Comparison of ENCODE assay signal across 18 cellular contexts in genomic region chr13:109790071-109790470, GRCh38. TPM values are rescaled to one million over a fixed set of nuclear protein-coding genes. Genes with fewer than 3 reads are reported as not detected.
A peak's percentile ranks its signal among the peaks of the same experiment; 100 is the strongest.
DNase-seq lines count a peak whose midpoint lies in the region; ATAC-seq and TF ChIP-seq lines count a peak whose summit lies in the region.
"Had no signal": no experiment of that assay in that cellular context is flagged by ENCODE, and none has a peak within 500 bp of the region (broad histone marks: within the 10 kb centered on the region; RNA-seq: fewer than 3 reads in every experiment).

No MANE protein-coding gene starts in this region.

- H3K27ac Mint-ChIP-seq in chondrocyte (ENCODE audit: unreplicated experiment): peak overlapping the region; percentile 69
- H3K27ac Mint-ChIP-seq: activated CD8-positive, alpha-beta memory T cell treated with anti-CD3 and anti-CD28 coated beads, Interleukin-2, amount 10 ng/mL, durations not matched to agents 7 days and 5 days had no signal

- H3K18ac ChIP-seq in mesenchymal stem cell (ENCODE audit: low read depth in 1 of 2, low read length in 2 of 2): no peak overlapping the region

- intact Hi-C loops in heart left ventricle (cut with DNase I): loop anchor here in 3 of 10 donors (5.0 to 10.0 kb wide), 3 partner anchors 75 to 835 kb away; no protein-coding TSS in a partner anchor

- H3K27me3 ChIP-seq in subcutaneous abdominal adipose tissue (ENCODE audit: control insufficient read depth in 5 of 5, insufficient read depth in 4 of 5, low read length in 5 of 5) (peaks cover 0 to 4% (median 0%) of the 10 kb centered on the region in 5 donors), mesenchymal stem cell (ENCODE audit: control insufficient read depth in 1 of 2, insufficient read depth in 1 of 2, low read length in 2 of 2) (no peaks in the 10 kb centered on the region), heart left ventricle (peaks cover 0 to 15% (median 0%) of the 10 kb centered on the region in 9 donors)
- H3K27me3 ChIP-seq: BLaER1 treated with 17β-estradiol and CSF1 and Interleukin-3, amounts not matched to agents 10 nM and 100 nM; ovary had no signal

- H2BK15ac ChIP-seq in mesenchymal stem cell (ENCODE audit: low read depth, poor library complexity, severe bottlenecking): no peak overlapping the region

- H3K4me3 Mint-ChIP-seq in chondrocyte (ENCODE audit: unreplicated experiment): no peak overlapping the region
- H3K4me3 Mint-ChIP-seq: activated CD8-positive, alpha-beta memory T cell treated with anti-CD3 and anti-CD28 coated beads, Interleukin-2, amount 10 ng/mL, durations not matched to agents 7 days and 5 days had no signal

- H3K4me1 ChIP-seq in subcutaneous abdominal adipose tissue (ENCODE audit: control insufficient read depth in 5 of 5, insufficient read depth in 5 of 5, low read length in 5 of 5) (peaks cover 0 to 27% (median 19%) of the 10 kb centered on the region in 5 donors), mesenchymal stem cell (ENCODE audit: control insufficient read depth, insufficient read depth, low read depth, low read length) (peaks cover 12% of the 10 kb centered on the region), heart left ventricle (peaks cover 0 to 26% (median 8%) of the 10 kb centered on the region in 12 donors)

- no peak overlapping the region for H2BK5ac ChIP-seq in mesenchymal stem cell (ENCODE audit: low read depth, low read length, poor library complexity, severe bottlenecking)

- H2AK5ac ChIP-seq in mesenchymal stem cell (ENCODE audit: low read length, severe bottlenecking): no peak overlapping the region

- no peak overlapping the region for H3K23ac ChIP-seq in mesenchymal stem cell (ENCODE audit: low read length in 2 of 2)

- H3K36me3 ChIP-seq in subcutaneous abdominal adipose tissue (ENCODE audit: control insufficient read depth in 5 of 5, insufficient read depth in 5 of 5, low read length in 5 of 5) (no peaks in the 10 kb centered on the region), mesenchymal stem cell (ENCODE audit: control insufficient read depth in 1 of 2, insufficient read depth in 2 of 2, low read depth in 1 of 2, low read length in 2 of 2) (no peaks in the 10 kb centered on the region), heart left ventricle (no peaks in the 10 kb centered on the region)
- H3K36me3 ChIP-seq: BLaER1 treated with 17β-estradiol and CSF1 and Interleukin-3, amounts not matched to agents 10 nM and 100 nM; ovary; suprapubic skin had no signal

- H3K4me2 ChIP-seq in mesenchymal stem cell (ENCODE audit: low read length, poor library complexity, severe bottlenecking): no peak overlapping the region

- H3K4me3 ChIP-seq in subcutaneous abdominal adipose tissue (ENCODE audit: low read depth in 1 of 5, low read length in 5 of 5) (no peak overlapping the region), mesenchymal stem cell (ENCODE audit: insufficient read depth in 1 of 2, low read depth in 1 of 2, low read length in 2 of 2) (no peak overlapping the region), heart left ventricle (no peak overlapping the region)
- H3K4me3 ChIP-seq: BLaER1 treated with 17β-estradiol and CSF1 and Interleukin-3, amounts not matched to agents 10 nM and 100 nM; mucosa of descending colon; ovary; suprapubic skin had no signal

- H2BK12ac ChIP-seq in mesenchymal stem cell (ENCODE audit: low read length in 2 of 2): no peak overlapping the region

- H3K36me3 Mint-ChIP-seq in chondrocyte (ENCODE audit: low read depth): no peaks in the 10 kb centered on the region
- H3K36me3 Mint-ChIP-seq: activated CD8-positive, alpha-beta memory T cell treated with anti-CD3 and anti-CD28 coated beads, Interleukin-2, amount 10 ng/mL, durations not matched to agents 7 days and 5 days had no signal

- DNase-seq in GF-D8 (lab: John Stamatoyannopoulos, UW) (peak; percentile 86), NCI-H226 (peak; percentile 6), chondrocyte (ENCODE audit: low spot score) (no peak), mesenchymal stem cell (no peak), heart left ventricle (no peak)
- DNase-seq: activated CD8-positive, alpha-beta memory T cell treated with anti-CD3 and anti-CD28 coated beads, Interleukin-2, amount 10 ng/mL, durations not matched to agents 7 days and 5 days; DMS153; mucosa of descending colon; NCI-H187; ovary; stimulated activated CD4-positive, alpha-beta T cell treated with anti-CD3 and anti-CD28 coated beads, Interleukin-4, amount 100 ng/mL, for 4 hours; stimulated activated CD8-positive, alpha-beta memory T cell treated with anti-CD3 and anti-CD28 coated beads, Interleukin-4, amount 100 ng/mL, for 48 hours; T-helper 9 cell had no signal

- no peaks in the 10 kb centered on the region for H3K79me1 ChIP-seq in mesenchymal stem cell (replicated peaks; ENCODE audit: low read length, poor library complexity, severe bottlenecking)

- WGBS in mesenchymal stem cell: no CpG with 5 or more reads among the region's 1 CpG
- 55 to 80% (median 72%) methylated on average over 1 of the region's 1 CpG for WGBS in heart left ventricle, 4 donors

- H3K4ac ChIP-seq in mesenchymal stem cell (ENCODE audit: low read depth in 1 of 2, low read length in 2 of 2): no peak overlapping the region

- no peaks in the 10 kb centered on the region for H3K9me3 ChIP-seq in subcutaneous abdominal adipose tissue (ENCODE audit: control insufficient read depth in 5 of 5, low read length in 5 of 5)
- H3K9me3 ChIP-seq in mesenchymal stem cell (ENCODE audit: control insufficient read depth, low read length): no peaks in the 10 kb centered on the region
- no peaks in the 10 kb centered on the region for H3K9me3 ChIP-seq in heart left ventricle
- H3K9me3 ChIP-seq: BLaER1 treated with 17β-estradiol and CSF1 and Interleukin-3, amounts not matched to agents 10 nM and 100 nM; mucosa of descending colon; ovary; suprapubic skin had no signal

- no peak overlapping the region for H2AFZ ChIP-seq in mesenchymal stem cell (ENCODE audit: low read depth, low read length)

- H3K27ac ChIP-seq in subcutaneous abdominal adipose tissue (ENCODE audit: low read depth, low read length): peak overlapping the region; percentile 77
- H3K27ac ChIP-seq in mesenchymal stem cell (ENCODE audit: low read length, poor library complexity, severe bottlenecking): no peak overlapping the region
- peak overlapping the region in 2 of 12 donors; percentile 13 to 35 for H3K27ac ChIP-seq in heart left ventricle
- H3K27ac ChIP-seq: ovary, suprapubic skin had no signal

- no peak overlapping the region for H4K8ac ChIP-seq in mesenchymal stem cell (ENCODE audit: low read length)

- no peak for TF ChIP-seq POLR2A in heart left ventricle (IDR thresholded peaks at IDR 0.05)

- no peak overlapping the region for H4K91ac ChIP-seq in mesenchymal stem cell (ENCODE audit: low read length)

- H3K9ac ChIP-seq in subcutaneous abdominal adipose tissue (ENCODE audit: low read length in 5 of 5): peak overlapping the region in 1 of 5 donors; percentile 60
- H3K9ac ChIP-seq in mesenchymal stem cell (ENCODE audit: low read length): no peak overlapping the region

- TF ChIP-seq CTCF in chondrocyte (IDR thresholded peaks at IDR 0.05) (no peak), heart left ventricle (IDR thresholded peaks at IDR 0.05) (no peak)

- peaks cover 34% of the 10 kb centered on the region for H3K4me1 Mint-ChIP-seq in chondrocyte (ENCODE audit: low read depth)

- no peaks in the 10 kb centered on the region for H3K9me3 Mint-ChIP-seq in chondrocyte (ENCODE audit: low read depth)

- no peak overlapping the region for H3K14ac ChIP-seq in mesenchymal stem cell (ENCODE audit: low read length in 2 of 2)

- no peak for ATAC-seq in GM19455 (IDR thresholded peaks at IDR 0.05; ENCODE audit: unreplicated experiment)
- ATAC-seq in heart left ventricle: no peak
- ATAC-seq: activated CD8-positive, alpha-beta memory T cell treated with anti-CD3 and anti-CD28 coated beads, Interleukin-2, amount 10 ng/mL, durations not matched to agents 7 days and 5 days; left lobe of liver; mucosa of descending colon had no signal

- no peaks in the 10 kb centered on the region for H3K27me3 Mint-ChIP-seq in chondrocyte (ENCODE audit: low read depth)

- no peak overlapping the region for H2BK120ac ChIP-seq in mesenchymal stem cell (ENCODE audit: low read depth, low read length)

RNA-seq across cellular contexts. Expression of gene IRS2, which starts 3.7 kb away (rescaled TPM):
- total RNA-seq in chondrocyte: 25.8 to 43.5 TPM (median 42.9 TPM) in 3 replicates
- 3.5 TPM for polyA plus RNA-seq in mesenchymal stem cell (2013, experiment 1 of 2)
- polyA plus RNA-seq in mesenchymal stem cell (2013, experiment 2 of 2): 3.5 TPM
- total RNA-seq in heart left ventricle: 10 to 100 TPM in 7 of 9 donors, 1 to 10 TPM in 2; 6.5 to 54.9 (median 14.4) TPM
- 10 to 100 TPM in 1 of 2 donors, 1 to 10 TPM in 1; 3.4 to 42.9 TPM for polyA plus RNA-seq in heart left ventricle

Comparison
In these comparisons a context has a peak if more than half of its experiments do, and no peak if none do; other contexts are left out.
1. DNase-seq: peak in GF-D8 (single experiment) and NCI-H226 (single experiment); none in chondrocyte (single experiment), mesenchymal stem cell (single experiment) and heart left ventricle (0 of 5).